21 cellular contexts compared by ENCODE assay signal in genomic region chr13:44516771-44517170, GRCh38. TPM values are rescaled to one million over a fixed set of nuclear protein-coding genes. Genes with fewer than 3 reads are reported as not detected.
DNase-seq lines count a peak whose midpoint lies in the region; ATAC-seq and TF ChIP-seq lines count a peak whose summit lies in the region.
"Had no signal": no experiment of that assay in that cellular context is flagged by ENCODE, and none has a peak within 500 bp of the region (broad histone marks: within the 10 kb centered on the region; RNA-seq: fewer than 3 reads in every experiment).

No MANE protein-coding gene starts in this region.

- H3K23me2 ChIP-seq in H9 (ENCODE audit: insufficient read length, low read depth, low read length, poor library complexity, severe bottlenecking): no peaks in the 10 kb centered on the region

- no peak overlapping the region for H3K56ac ChIP-seq in H9 (ENCODE audit: insufficient read length, low read depth, low read length)

- no peak overlapping the region for H3T11ph ChIP-seq in H9 (ENCODE audit: low read length)

- no peak overlapping the region for H2BK120ac ChIP-seq in H9 (ENCODE audit: low read depth, low read length, poor library complexity, severe bottlenecking)

- no peak overlapping the region for H3K4me2 ChIP-seq in H9 (ENCODE audit: insufficient read depth, insufficient read length, low read length)
- H3K4me2 ChIP-seq: A549, hepatocyte had no signal

- H3K4me1 Mint-ChIP-seq in H9 (peaks cover 8 to 11% of the 10 kb centered on the region in 2 experiments), WTC11 (peaks cover 19% of the 10 kb centered on the region)
- H3K4me1 Mint-ChIP-seq: CD14-positive monocyte, IgD-negative memory B cell, neural crest cell had no signal

- H3K27me3 ChIP-seq in H9 (ENCODE audit: insufficient read depth, low read length): no peaks in the 10 kb centered on the region
- H3K27me3 ChIP-seq: hepatocyte, testis had no signal

- no peak overlapping the region for H3K27ac ChIP-seq in H9 (ENCODE audit: insufficient read length, low read depth, low read length)
- H3K27ac ChIP-seq: A549, GM23248, hepatocyte, testis had no signal

- H3K9me3 ChIP-seq in H9 (ENCODE audit: control insufficient read depth, low read depth, low read length): no peaks in the 10 kb centered on the region
- H3K9me3 ChIP-seq: A549, testis had no signal

- no peaks in the 10 kb centered on the region for H3K79me1 ChIP-seq in H9 (ENCODE audit: insufficient read depth, low read depth, low read length, poor library complexity, severe bottlenecking)

- peak; percentile 58 to 67 for DNase-seq in NCI-H2081 (lab: John Stamatoyannopoulos, UW)
- no peak for DNase-seq in NCI-H2081 treated with DMSO at 0.1 percent for 48 hours (lab: John Stamatoyannopoulos, UW)
- peak; percentile 48 for DNase-seq in H9
- peak; percentile 28 for DNase-seq in WTC11 (ENCODE audit: low spot score)
- DNase-seq in myocyte (ENCODE audit: low read depth): peak; percentile 29
- no peak for DNase-seq in ecto neural progenitor cell (ENCODE audit: low spot score)
- DNase-seq: activated CD4-positive, alpha-beta memory T cell treated with anti-CD3 and anti-CD28 coated beads, Interleukin-2, amount 10 ng/mL, durations not matched to agents 7 days and 5 days; activated naive CD4-positive, alpha-beta T cell treated with anti-CD3 and anti-CD28 coated beads, Interleukin-2, amount 10 ng/mL, durations not matched to agents 7 days and 5 days; activated T-cell treated with anti-CD3 and anti-CD28 coated beads, Interleukin-2, amount 50 U/mL, for 24 hours; DND-41; GM23248; kidney glomerular epithelial cell; testis had no signal

- no peak overlapping the region for H3K4me3 Mint-ChIP-seq in H9
- no peak overlapping the region for H3K4me3 Mint-ChIP-seq in WTC11
- H3K4me3 Mint-ChIP-seq: activated CD4-positive, alpha-beta memory T cell treated with anti-CD3 and anti-CD28 coated beads, Interleukin-2, amount 10 ng/mL, durations not matched to agents 7 days and 5 days; activated naive CD4-positive, alpha-beta T cell treated with anti-CD3 and anti-CD28 coated beads, Interleukin-2, amount 10 ng/mL, durations not matched to agents 7 days and 5 days; activated T-cell treated with anti-CD3 and anti-CD28 coated beads, Interleukin-2, amount 50 U/mL, for 24 hours; CD14-positive monocyte; IgD-negative memory B cell; neural crest cell; T-helper 1 cell treated with Interleukin-12 subunit alpha and Interleukin-12 subunit beta and Interleukin-4 antibody, amounts not matched to agents 30 μg/mL and 1 μg/mL, for 36 hours had no signal

- H3K27me3 Mint-ChIP-seq in H9 (ENCODE audit: low read depth) (no peaks in the 10 kb centered on the region), WTC11 (ENCODE audit: low read depth) (no peaks in the 10 kb centered on the region)
- H3K27me3 Mint-ChIP-seq: activated CD4-positive, alpha-beta memory T cell treated with anti-CD3 and anti-CD28 coated beads, Interleukin-2, amount 10 ng/mL, durations not matched to agents 7 days and 5 days; activated naive CD4-positive, alpha-beta T cell treated with anti-CD3 and anti-CD28 coated beads, Interleukin-2, amount 10 ng/mL, durations not matched to agents 7 days and 5 days; activated T-cell treated with anti-CD3 and anti-CD28 coated beads, Interleukin-2, amount 50 U/mL, for 24 hours; IgD-negative memory B cell had no signal

- no peak overlapping the region for H3K9ac ChIP-seq in H9 (ENCODE audit: extremely low read depth, insufficient read length, low read length)
- H3K9ac ChIP-seq: GM23248 had no signal

- no peak overlapping the region for H3K23ac ChIP-seq in H9 (ENCODE audit: insufficient read length, low read depth, low read length)

- POLR2A ChIA-PET in WTC11 (lab: Charles Lee): interaction anchor here (1.4 kb wide), 1 partner anchor 16 kb away, joined by 4 read pairs; no protein-coding TSS in a partner anchor

- H2AFZ ChIP-seq in H9 (ENCODE audit: low read length): no peak overlapping the region
- H2AFZ ChIP-seq: GM23248, hepatocyte had no signal

- no peak overlapping the region for H3K4ac ChIP-seq in H9 (ENCODE audit: low read depth, low read length)

- no peak overlapping the region for H2BK20ac ChIP-seq in H9 (ENCODE audit: low read depth, low read length, poor library complexity, severe bottlenecking)

- H2BK12ac ChIP-seq in H9 (ENCODE audit: insufficient read length, low read depth, low read length): no peak overlapping the region

- H4K20me1 ChIP-seq in H9 (ENCODE audit: control insufficient read depth, insufficient read depth, insufficient read length): no peaks in the 10 kb centered on the region

- H3K14ac ChIP-seq in H9 (ENCODE audit: insufficient read depth, low read length): no peak overlapping the region

- H3K27ac Mint-ChIP-seq in H9: peak overlapping the region in 1 of 3 experiments; percentile 42; a peak in 1 of 7 replicates
- no peak overlapping the region for H3K27ac Mint-ChIP-seq in WTC11
- H3K27ac Mint-ChIP-seq: activated CD4-positive, alpha-beta memory T cell treated with anti-CD3 and anti-CD28 coated beads, Interleukin-2, amount 10 ng/mL, durations not matched to agents 7 days and 5 days; activated naive CD4-positive, alpha-beta T cell treated with anti-CD3 and anti-CD28 coated beads, Interleukin-2, amount 10 ng/mL, durations not matched to agents 7 days and 5 days; activated T-cell treated with anti-CD3 and anti-CD28 coated beads, Interleukin-2, amount 50 U/mL, for 24 hours; CD14-positive monocyte; T-helper 1 cell treated with Interleukin-12 subunit alpha and Interleukin-12 subunit beta and Interleukin-4 antibody, amounts not matched to agents 30 μg/mL and 1 μg/mL, for 36 hours had no signal

- no peak overlapping the region for H2BK15ac ChIP-seq in H9 (ENCODE audit: low read depth, low read length)

- no peak overlapping the region for H4K8ac ChIP-seq in H9 (replicated peaks; ENCODE audit: insufficient read length, low read depth, low read length)

- CTCF ChIA-PET in WTC11 (lab: Charles Lee): interaction anchor here (1.0 kb wide), 1 partner anchor 33 kb away, joined by 5 read pairs; no protein-coding TSS in a partner anchor

- no peak overlapping the region for H2AK5ac ChIP-seq in H9 (ENCODE audit: insufficient read length, low read length)

- H3K36me3 Mint-ChIP-seq in H9 (ENCODE audit: insufficient read depth in 1 of 3, low read depth in 3 of 3): peaks cover 6 to 19% (median 17%) of the 10 kb centered on the region in 3 experiments; a peak in 6 of 7 replicates
- peaks cover 20% of the 10 kb centered on the region for H3K36me3 Mint-ChIP-seq in WTC11
- H3K36me3 Mint-ChIP-seq: activated naive CD4-positive, alpha-beta T cell treated with anti-CD3 and anti-CD28 coated beads, Interleukin-2, amount 10 ng/mL, durations not matched to agents 7 days and 5 days had no signal

- ATAC-seq in WTC11: peak; percentile 91
- no peak for ATAC-seq in HG03159 (IDR thresholded peaks at IDR 0.05; ENCODE audit: unreplicated experiment)
- no peak for ATAC-seq in HG03378 (IDR thresholded peaks at IDR 0.05; ENCODE audit: unreplicated experiment)
- ATAC-seq: A549 had no signal

- no peak overlapping the region for H2BK5ac ChIP-seq in H9 (ENCODE audit: insufficient read length, low read length)

- H3K4me1 ChIP-seq in H9 (ENCODE audit: insufficient read depth, low read length): no peaks in the 10 kb centered on the region
- H3K4me1 ChIP-seq: testis had no signal

- no peak overlapping the region for H3K18ac ChIP-seq in H9 (ENCODE audit: insufficient read length, low read depth, low read length)

- H3K9me3 Mint-ChIP-seq in H9 (no peaks in the 10 kb centered on the region), WTC11 (no peaks in the 10 kb centered on the region)
- H3K9me3 Mint-ChIP-seq: activated CD4-positive, alpha-beta memory T cell treated with anti-CD3 and anti-CD28 coated beads, Interleukin-2, amount 10 ng/mL, durations not matched to agents 7 days and 5 days; activated naive CD4-positive, alpha-beta T cell treated with anti-CD3 and anti-CD28 coated beads, Interleukin-2, amount 10 ng/mL, durations not matched to agents 7 days and 5 days; activated T-cell treated with anti-CD3 and anti-CD28 coated beads, Interleukin-2, amount 50 U/mL, for 24 hours; T-helper 1 cell treated with Interleukin-12 subunit alpha and Interleukin-12 subunit beta and Interleukin-4 antibody, amounts not matched to agents 30 μg/mL and 1 μg/mL, for 36 hours had no signal

- no CpG with 5 or more reads among the region's 2 CpGs for WGBS in H9 (ENCODE audit: extremely low coverage, insufficient read length, low lambda C conversion rate)

- no peaks in the 10 kb centered on the region for H3K79me2 ChIP-seq in H9 (ENCODE audit: insufficient read depth, low read length)
- H3K79me2 ChIP-seq: hepatocyte had no signal

- no peak overlapping the region for H4K5ac ChIP-seq in H9 (ENCODE audit: insufficient read length, low read depth, low read length)

- TF ChIP-seq CTCF in H9 (conservative IDR thresholded peaks at IDR 0.05) (no peak), WTC11 (IDR thresholded peaks at IDR 0.05) (no peak)

- no peak overlapping the region for H4K91ac ChIP-seq in H9 (ENCODE audit: insufficient read length, low read depth, low read length)

TF ChIP-seq in WTC11, 78 proteins besides CTCF, POLR2A, EP300 and RAD21:
- TF ChIP-seq JAZF1 (CRISPR knock-in tag; IDR thresholded peaks at IDR 0.05): no peak

RNA-seq across cellular contexts. Expression of gene TSC22D1, which starts 59.4 kb away (rescaled TPM):
- total RNA-seq in H9 (2021) (72.9 and 76.7 TPM in 2 replicates), WTC11 (2021) (72.5 to 88.8 TPM (median 82.2 TPM) in 3 replicates), myocyte (48.7 and 67.7 TPM in 2 replicates)
- 48.0 TPM for polyA plus RNA-seq in myocyte (2012)

Comparison
In these comparisons a context has a peak if more than half of its experiments do, and no peak if none do; other contexts are left out.
1. DNase-seq: peak in NCI-H2081 (2 of 2), H9 (single experiment), WTC11 (single experiment) and myocyte (single experiment); none in NCI-H2081 treated with DMSO at 0.1 percent for 48 hours (single experiment) and ecto neural progenitor cell (single experiment).